In genomic region chr3:23444386-23444785, GRCh38 we compare ENCODE assay signal across 18 cellular contexts.
"Had no signal": no experiment of that assay in that cellular context is flagged by ENCODE, and none has a peak within 500 bp of the region (broad histone marks: within the 10 kb centered on the region; RNA-seq: fewer than 3 reads in every experiment).

No MANE protein-coding gene starts in this region.

- H3K36me3 ChIP-seq: esophagus muscularis mucosa, heart right ventricle, left ventricle myocardium inferior, thyroid gland had no signal

- DNase-seq: activated CD4-positive, alpha-beta T cell treated with anti-CD3 and anti-CD28 coated beads, Interleukin-2, amount 50 U/mL, for 1 hour; activated CD8-positive, alpha-beta memory T cell treated with anti-CD3 and anti-CD28 coated beads, Interleukin-2, amount 50 U/mL, for 4 hours; activated effector memory CD4-positive, alpha-beta T cell treated with Interleukin-2 at 50 U/mL for 16 hours; activated naive CD4-positive, alpha-beta T cell treated with anti-CD3 and anti-CD28 coated beads, Interleukin-2, amount 50 U/mL, for 16 hours; activated T-cell treated with anti-CD3 and anti-CD28 coated beads, Interleukin-2, amount 50 U/mL, for 4 hours; aorta; cerebellar nuclear complex; effector CD4-positive, alpha-beta T cell; heart right ventricle; left ventricle myocardium inferior; mammary epithelial cell; stimulated activated CD4-positive, alpha-beta T cell treated with anti-CD3 and anti-CD28 coated beads, Interleukin-12 subunit alpha, Interleukin-12 subunit beta, amount 100 ng/mL, for 4 hours; stimulated activated CD4-positive, alpha-beta T cell treated with anti-CD3 and anti-CD28 coated beads, Interleukin-2, amount 100 ng/mL, for 24 hours; stimulated activated naive CD4-positive, alpha-beta T cell treated with Interleukin-2 at 50 U/mL for 16 hours; T-helper 9 cell; thyroid gland had no signal

- H3K9me3 ChIP-seq: esophagus muscularis mucosa, heart right ventricle, left ventricle myocardium inferior, thyroid gland had no signal

- H3K27ac ChIP-seq: esophagus muscularis mucosa, heart right ventricle, left ventricle myocardium inferior, thyroid gland had no signal

- H3K27me3 ChIP-seq: esophagus muscularis mucosa, heart right ventricle, thyroid gland had no signal

- H3K4me3 ChIP-seq: esophagus muscularis mucosa, heart right ventricle, left ventricle myocardium inferior, thyroid gland had no signal

- ATAC-seq: activated CD4-positive, CD25-positive, alpha-beta regulatory T cell treated with anti-CD3 and anti-CD28 coated beads, Interleukin-2, amount 50 U/mL, for 24 hours; activated T-cell treated with anti-CD3 and anti-CD28 coated beads, Interleukin-2, amount 50 U/mL, for 4 hours; heart right ventricle had no signal
